ENCODE assay signal across 37 cellular contexts in genomic region chr10:106537866-106538265, GRCh38.
"Had no signal": no experiment of that assay in that cellular context is flagged by ENCODE, and none has a peak within 500 bp of the region (broad histone marks: within the 10 kb centered on the region; RNA-seq: fewer than 3 reads in every experiment).

No MANE protein-coding gene starts in this region.

- H3K9me3 ChIP-seq: ascending aorta, breast epithelium had no signal

- H3K4me1 ChIP-seq: ascending aorta, breast epithelium had no signal

- H2AFZ ChIP-seq: PC-9 had no signal

- H3K27me3 ChIP-seq: ascending aorta, breast epithelium had no signal

- H3K4me3 ChIP-seq: ascending aorta, breast epithelium, K562, PC-9 had no signal

- H3K27ac ChIP-seq: ascending aorta, breast epithelium, PC-9, RWPE1, WERI-Rb-1 had no signal

- ATAC-seq: activated CD8-positive, alpha-beta memory T cell treated with anti-CD3 and anti-CD28 coated beads, Interleukin-2, amount 10 ng/mL, durations not matched to agents 7 days and 5 days; K562; Right ventricle myocardium inferior had no signal

- H3K36me3 ChIP-seq: ascending aorta, breast epithelium, WERI-Rb-1 had no signal

- DNase-seq: activated CD4-positive, alpha-beta memory T cell treated with anti-CD3 and anti-CD28 coated beads, Interleukin-2, amount 10 ng/mL, durations not matched to agents 7 days and 5 days; activated CD4-positive, alpha-beta T cell treated with anti-CD3 and anti-CD28 coated beads for 1 hour; activated CD4-positive, alpha-beta T cell treated with anti-CD3 and anti-CD28 coated beads for 48 hours; activated CD4-positive, CD25-positive, alpha-beta regulatory T cell; activated CD8-positive, alpha-beta memory T cell treated with anti-CD3 and anti-CD28 coated beads for 24 hours; activated CD8-positive, alpha-beta memory T cell treated with anti-CD3 and anti-CD28 coated beads, Interleukin-2, amount 10 ng/mL, durations not matched to agents 7 days and 5 days; activated CD8-positive, alpha-beta memory T cell treated with anti-CD3 and anti-CD28 coated beads, Interleukin-2, amount 50 U/mL, for 48 hours; activated effector memory CD4-positive, alpha-beta T cell treated with Interleukin-2 at 50 U/mL for 16 hours; activated naive CD4-positive, alpha-beta T cell treated with anti-CD3 and anti-CD28 coated beads, Interleukin-2, amount 10 ng/mL, durations not matched to agents 7 days and 5 days; activated naive CD8-positive, alpha-beta T cell treated with anti-CD3 and anti-CD28 coated beads, Interleukin-2, amount 10 ng/mL, durations not matched to agents 7 days and 5 days; activated T-cell treated with anti-CD3 and anti-CD28 coated beads, Interleukin-2, amount 50 U/mL, for 48 hours; amygdala; caudate nucleus; cerebellar nuclear complex; Karpas-422; MM.1S; MV-4-11; NCI-H1092; NCI-H1436 treated with DMSO at 0.1 percent for 48 hours; NCI-H1694 treated with DMSO at 0.1 percent for 48 hours; NCI-H2029; NCI-H446; NCI-H510A treated with DMSO at 0.1 percent for 48 hours; NCI-H526 treated with DMSO at 0.1 percent for 48 hours; NK-92 treated with Interleukin-12 subunit alpha and Interleukin-12 subunit beta, amount 100 ng/mL, for 24 hours; PC-9; SIG-M5; SW 1271; T-helper 1 cell; T-helper 2 cell; T-helper 9 cell; WERI-Rb-1 had no signal

- H3K4me2 ChIP-seq: PC-9 had no signal
